1 cellular context compared by ENCODE assay signal in the genomic region with DNA sequence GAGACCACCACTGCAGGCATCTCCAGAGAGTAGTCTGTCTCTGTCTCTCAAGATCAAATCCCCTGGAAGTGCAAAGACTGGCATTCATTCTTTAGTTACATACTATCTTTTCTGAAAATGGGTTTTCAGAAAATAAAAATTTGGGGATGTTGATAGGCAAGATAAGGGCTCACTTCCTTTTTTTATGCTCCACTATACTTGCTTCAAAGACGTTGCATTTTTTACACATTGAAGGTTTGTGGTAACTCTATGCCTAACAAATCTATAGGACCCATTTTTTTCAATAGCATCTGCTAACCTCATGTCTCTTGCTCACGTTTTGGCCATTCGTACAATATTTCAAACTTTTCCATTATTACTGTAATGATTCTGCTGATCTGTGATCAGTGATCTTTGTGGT.
TF ChIP-seq lines count a peak whose summit lies in the region.

No MANE protein-coding gene starts in this region.

TF ChIP-seq in GM23338, 12 proteins besides CTCF, POLR2A, EP300 and RAD21 (continued from another document):
- no peak for TF ChIP-seq REST (IDR thresholded peaks at IDR 0.05; ENCODE audit: unreplicated experiment)
- TF ChIP-seq ZNF114 (CRISPR knock-in tag; IDR thresholded peaks at IDR 0.05): no peak
- no peak for TF ChIP-seq CREB1 (CRISPR knock-in tag; IDR thresholded peaks at IDR 0.05; ENCODE audit: low read depth)
- TF ChIP-seq ZNF462 (CRISPR knock-in tag; IDR thresholded peaks at IDR 0.05): no peak
TF ChIP-seq in GM23338: peak in this region for 0.
